20 cellular contexts compared by ENCODE assay signal in the genomic region with DNA sequence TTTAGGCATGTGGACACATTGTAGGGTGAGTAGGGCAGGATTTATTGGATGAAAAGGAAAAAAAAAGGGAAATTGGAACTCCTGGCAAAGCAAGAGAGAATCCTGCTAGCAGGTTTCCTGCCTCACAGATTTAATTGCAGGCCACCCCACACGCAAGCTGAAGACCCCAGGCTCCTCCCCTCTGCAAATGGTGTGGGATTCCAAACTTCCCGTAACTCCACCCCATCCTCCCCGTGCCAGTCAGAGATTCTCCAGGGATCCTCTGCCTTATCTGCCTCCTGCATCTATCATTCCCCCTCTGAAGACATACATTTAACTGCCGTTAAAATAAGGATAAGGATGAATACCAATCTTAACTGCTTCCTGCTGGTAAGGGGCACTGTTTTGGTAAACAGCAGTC.
DNase-seq lines count a peak whose midpoint lies in the region; ATAC-seq, FAIRE-seq and TF ChIP-seq lines count a peak whose summit lies in the region.
"Had no signal": no experiment of that assay in that cellular context is flagged by ENCODE, and none has a peak within 500 bp of the region (broad histone marks: within the 10 kb centered on the region; RNA-seq: fewer than 3 reads in every experiment).

No MANE protein-coding gene starts in this region.

- DNase-seq in ELF-1 (ENCODE audit: low read depth, low spot score), result peak; percentile 14
- peak; percentile 2 for DNase-seq in SK-N-DZ (ENCODE audit: low spot score)
- peak; percentile 6 for DNase-seq in iPS-NIHi11 (ENCODE audit: low spot score)
- DNase-seq in urothelium cell line (ENCODE audit: low spot score), result no peak
- no peak for DNase-seq in glutamatergic neuron
- no peak for DNase-seq in HPDE6-E6E7 (ENCODE audit: extremely low spot score)
- DNase-seq: ACHN; BE2C; C1 segment of cervical spinal cord; Caco-2; CD4-positive, CD25-positive, alpha-beta regulatory T cell; GDM1; GOT3; H7; HFFc6 had no signal

- peaks cover 4% of the 10 kb centered on the region for H3K9me3 Mint-ChIP-seq in glutamatergic neuron (ENCODE audit: unreplicated experiment)

- FAIRE-seq in urothelium cell line (lab: Jason Lieb, UNC), result peak; percentile 59
- FAIRE-seq: D721Med, GM12892, GM18507 had no signal

- no peak for ATAC-seq in HG02571 (IDR thresholded peaks at IDR 0.05; ENCODE audit: unreplicated experiment)
- ATAC-seq: HCT116 had no signal

- H3K27ac Mint-ChIP-seq in glutamatergic neuron (ENCODE audit: unreplicated experiment), result no peak overlapping the region
- H3K27ac Mint-ChIP-seq: CD4-positive, CD25-positive, alpha-beta regulatory T cell; HFFc6 had no signal

- no peak for TF ChIP-seq CTCF in glutamatergic neuron (IDR thresholded peaks at IDR 0.05; ENCODE audit: partially characterized antibody, unreplicated experiment)

- no peaks in the 10 kb centered on the region for H3K4me1 Mint-ChIP-seq in glutamatergic neuron (ENCODE audit: low read depth, unreplicated experiment)
- H3K4me1 Mint-ChIP-seq: CD4-positive, CD25-positive, alpha-beta regulatory T cell had no signal

- no peaks in the 10 kb centered on the region for H3K27me3 Mint-ChIP-seq in glutamatergic neuron (ENCODE audit: unreplicated experiment)
- H3K27me3 Mint-ChIP-seq: CD4-positive, CD25-positive, alpha-beta regulatory T cell had no signal

- H3K36me3 Mint-ChIP-seq in glutamatergic neuron (ENCODE audit: unreplicated experiment), result peaks cover 20% of the 10 kb centered on the region

- no peak overlapping the region for H3K4me3 Mint-ChIP-seq in glutamatergic neuron (ENCODE audit: unreplicated experiment)
- H3K4me3 Mint-ChIP-seq: CD4-positive, CD25-positive, alpha-beta regulatory T cell; HFFc6 had no signal

Comparison
In these comparisons a context has a peak if more than half of its experiments do, and no peak if none do; other contexts are left out.
1. DNase-seq: peak in ELF-1 (single experiment), SK-N-DZ (single experiment) and iPS-NIHi11 (single experiment); none in urothelium cell line (single experiment), glutamatergic neuron (single experiment) and HPDE6-E6E7 (single experiment).